ENCODE assay signal across 16 cellular contexts in the genomic region with DNA sequence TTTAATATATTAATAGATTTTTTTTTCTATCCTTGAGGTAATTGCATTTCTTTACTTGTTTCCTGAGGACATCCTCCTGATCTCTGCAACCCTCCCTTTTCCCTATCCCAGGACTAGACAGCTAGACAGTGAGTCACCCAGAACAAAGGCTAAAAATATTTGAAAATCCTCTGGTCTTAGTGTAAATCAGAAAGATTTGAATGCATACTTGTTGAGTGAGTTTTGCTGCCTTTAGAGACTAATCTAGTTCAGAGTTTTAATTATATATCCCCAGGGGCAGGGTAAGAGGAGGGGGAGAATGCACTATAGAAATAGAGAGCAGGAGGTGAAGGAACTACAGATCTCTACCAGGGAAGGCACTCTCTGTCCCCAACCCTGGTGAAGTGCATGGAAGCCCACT.
DNase-seq lines count a peak whose midpoint lies in the region; TF ChIP-seq lines count a peak whose summit lies in the region.
"Had no signal": no experiment of that assay in that cellular context is flagged by ENCODE, and none has a peak within 500 bp of the region (broad histone marks: within the 10 kb centered on the region; RNA-seq: fewer than 3 reads in every experiment).

No MANE protein-coding gene starts in this region.

- H3K9me3 Mint-ChIP-seq in chondrocyte (ENCODE audit: low read depth) = no peaks in the 10 kb centered on the region
- peaks cover 6% of the 10 kb centered on the region for H3K9me3 Mint-ChIP-seq in Calu3 (ENCODE audit: low read depth, unreplicated experiment)
- H3K9me3 Mint-ChIP-seq: T-helper 1 cell treated with Interleukin-12 subunit alpha and Interleukin-12 subunit beta and Interleukin-4 antibody, amounts not matched to agents 30 μg/mL and 1 μg/mL, for 36 hours had no signal

- H3K4me3 Mint-ChIP-seq in chondrocyte (ENCODE audit: unreplicated experiment) (no peak overlapping the region), Calu3 (ENCODE audit: low read depth, unreplicated experiment) (no peak overlapping the region)
- H3K4me3 Mint-ChIP-seq: B cell; T-helper 1 cell treated with Interleukin-12 subunit alpha and Interleukin-12 subunit beta and Interleukin-4 antibody, amounts not matched to agents 30 μg/mL and 1 μg/mL, for 36 hours had no signal

- intact Hi-C loops in Calu3 (cut with micrococcal nuclease; ENCODE audit: unreplicated experiment) = no loop called here

- DNase-seq in AG04449 (ENCODE audit: low read depth, low spot score) (peak; percentile 65), LHCN-M2 (ENCODE audit: low read depth) (peak; percentile 78), chondrocyte (ENCODE audit: low spot score) (no peak), kidney epithelial cell (ENCODE audit: low read depth) (peak; percentile 70), tibial nerve (ENCODE audit: low spot score in 2 of 2) (no peak), HUDEP-2 (lab: John Stamatoyannopoulos, UW; ENCODE audit: unreplicated experiment in 76 of 76) (no peak), Calu3 (no peak), SW480 (ENCODE audit: low spot score) (no peak)
- DNase-seq: activated CD4-positive, alpha-beta T cell treated with anti-CD3 and anti-CD28 coated beads, Interleukin-2, amount 50 U/mL, for 4 hours; activated effector memory CD4-positive, alpha-beta T cell treated with Interleukin-2 at 50 U/mL for 16 hours; GDM1; NCI-H2171; stimulated activated CD4-positive, alpha-beta T cell treated with anti-CD3 and anti-CD28 coated beads, Interleukin-15, amount 100 ng/mL, for 24 hours; uterus had no signal

- TF ChIP-seq CTCF in AG04449 (IDR thresholded peaks at IDR 0.05; ENCODE audit: insufficient read depth, low read length, missing control alignments) (no peak), chondrocyte (IDR thresholded peaks at IDR 0.05) (no peak), kidney epithelial cell (IDR thresholded peaks at IDR 0.05; ENCODE audit: insufficient read depth, low read length, poor library complexity, severe bottlenecking) (no peak), tibial nerve (IDR thresholded peaks at IDR 0.05) (no peak), Calu3 (IDR thresholded peaks at IDR 0.05; ENCODE audit: unreplicated experiment) (no peak)

- H3K36me3 ChIP-seq in kidney epithelial cell (ENCODE audit: control insufficient read depth, insufficient read depth, low read length) = no peaks in the 10 kb centered on the region
- H3K36me3 ChIP-seq in tibial nerve = no peaks in the 10 kb centered on the region
- H3K36me3 ChIP-seq: uterus had no signal

- H3K27me3 ChIP-seq in kidney epithelial cell (ENCODE audit: control insufficient read depth, insufficient read depth, low read length) (no peaks in the 10 kb centered on the region), tibial nerve (no peaks in the 10 kb centered on the region)
- H3K27me3 ChIP-seq: uterus had no signal

- no peak for TF ChIP-seq EP300 in tibial nerve (IDR thresholded peaks at IDR 0.05)

- no peaks in the 10 kb centered on the region for H3K36me3 Mint-ChIP-seq in chondrocyte (ENCODE audit: low read depth)
- H3K36me3 Mint-ChIP-seq in Calu3 (ENCODE audit: insufficient read depth, unreplicated experiment) = no peaks in the 10 kb centered on the region

- H3K27ac ChIP-seq in tibial nerve = no peak overlapping the region
- H3K27ac ChIP-seq: uterus had no signal

- peak overlapping the region; percentile 85 for H3K27ac Mint-ChIP-seq in chondrocyte (ENCODE audit: unreplicated experiment)
- H3K27ac Mint-ChIP-seq in Calu3 (ENCODE audit: unreplicated experiment) = no peak overlapping the region
- H3K27ac Mint-ChIP-seq: B cell; T-helper 1 cell treated with Interleukin-12 subunit alpha and Interleukin-12 subunit beta and Interleukin-4 antibody, amounts not matched to agents 30 μg/mL and 1 μg/mL, for 36 hours had no signal

- no peak overlapping the region for H3K4me3 ChIP-seq in AG04449 (ENCODE audit: low read depth, low read length)
- H3K4me3 ChIP-seq in kidney epithelial cell (ENCODE audit: low read depth, low read length) = no peak overlapping the region
- no peak overlapping the region for H3K4me3 ChIP-seq in tibial nerve
- H3K4me3 ChIP-seq: uterus had no signal

- H3K4me1 Mint-ChIP-seq in chondrocyte (ENCODE audit: low read depth) (peaks cover 38% of the 10 kb centered on the region), Calu3 (ENCODE audit: low read depth, unreplicated experiment) (no peaks in the 10 kb centered on the region)
- H3K4me1 Mint-ChIP-seq: B cell had no signal

- H3K27me3 Mint-ChIP-seq in chondrocyte (ENCODE audit: low read depth) (no peaks in the 10 kb centered on the region), Calu3 (ENCODE audit: unreplicated experiment) (no peaks in the 10 kb centered on the region)
- H3K27me3 Mint-ChIP-seq: B cell had no signal

- H3K4me1 ChIP-seq in tibial nerve = no peaks in the 10 kb centered on the region
- H3K4me1 ChIP-seq: uterus had no signal

- TF ChIP-seq POLR2A in tibial nerve (IDR thresholded peaks at IDR 0.05) = no peak

- CTCF ChIA-PET in AG04449 (lab: Yijun Ruan, JAX) (interaction anchor here (1.0 to 1.4 kb wide), 3 partner anchors 8 to 71 kb away, joined by 3 to 7 read pairs (median 5); no protein-coding TSS in a partner anchor), Calu3 (lab: Charles Lee) (no interaction called here)

- POLR2A ChIA-PET in AG04449 (lab: Yijun Ruan, JAX) = no interaction called here

- BruUV-seq in Calu3 (replicated peaks; lab: Mats Ljungman, UMichigan) = no TSS peak

- H3K9me3 ChIP-seq in tibial nerve = no peaks in the 10 kb centered on the region
- H3K9me3 ChIP-seq: uterus had no signal

Comparison
In these comparisons a context has a peak if more than half of its experiments do, and no peak if none do; other contexts are left out.
1. DNase-seq: peak in AG04449 (single experiment), LHCN-M2 (single experiment) and kidney epithelial cell (single experiment); none in chondrocyte (single experiment), tibial nerve (0 of 2), HUDEP-2 (0 of 76), Calu3 (single experiment) and SW480 (single experiment).